ENCODE assay signal across 1 cellular context in the genomic region with DNA sequence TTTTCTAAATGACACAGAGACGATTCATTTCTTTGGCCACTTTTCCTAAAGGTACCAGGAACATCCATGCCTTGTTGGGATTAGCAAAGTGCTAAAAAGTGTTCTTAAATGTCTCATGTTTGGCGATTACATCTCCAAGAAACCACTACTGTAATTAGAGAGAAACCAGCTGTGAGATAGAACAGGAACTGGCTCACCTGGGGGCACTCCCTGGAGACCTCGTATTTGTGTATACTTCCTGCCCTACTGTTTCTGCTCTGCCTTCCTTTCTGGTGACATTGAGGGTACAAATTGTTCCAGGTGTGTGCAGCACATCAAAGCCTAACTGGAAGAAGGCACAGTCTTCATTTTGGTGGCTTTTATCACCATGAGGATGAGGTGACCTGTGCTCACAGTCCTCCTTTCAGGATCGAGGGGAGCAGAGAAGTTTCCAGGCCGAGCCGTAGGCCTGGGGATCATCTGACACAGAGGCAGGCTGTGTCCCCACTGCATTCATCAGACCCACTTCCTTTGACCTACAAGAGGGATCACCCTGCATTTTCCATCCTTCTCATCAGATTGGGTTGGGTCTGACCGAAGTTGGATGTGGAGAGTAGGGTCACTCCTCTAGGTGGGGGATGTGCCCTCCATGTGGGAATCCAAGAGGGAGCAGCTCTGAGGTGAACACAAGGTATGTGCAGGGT.
TF ChIP-seq lines count a peak whose summit lies in the region.

No MANE protein-coding gene starts in this region.

TF ChIP-seq in HepG2, 621 proteins besides CTCF, POLR2A, EP300 and RAD21:
- TF ChIP-seq ZNF34 (CRISPR knock-in tag; IDR thresholded peaks at IDR 0.05; ENCODE audit: borderline replicate concordance) = no peak
- TF ChIP-seq ZNF256 (CRISPR knock-in tag; conservative IDR thresholded peaks at IDR 0.05) = no peak
- TF ChIP-seq FOXM1 (CRISPR knock-in tag; IDR thresholded peaks at IDR 0.05) = no peak
- TF ChIP-seq CREB1 (IDR thresholded peaks at IDR 0.05) = no peak
- TF ChIP-seq CREB1 (CRISPR knock-in tag; IDR thresholded peaks at IDR 0.05) = no peak
- TF ChIP-seq, protein P1, sequence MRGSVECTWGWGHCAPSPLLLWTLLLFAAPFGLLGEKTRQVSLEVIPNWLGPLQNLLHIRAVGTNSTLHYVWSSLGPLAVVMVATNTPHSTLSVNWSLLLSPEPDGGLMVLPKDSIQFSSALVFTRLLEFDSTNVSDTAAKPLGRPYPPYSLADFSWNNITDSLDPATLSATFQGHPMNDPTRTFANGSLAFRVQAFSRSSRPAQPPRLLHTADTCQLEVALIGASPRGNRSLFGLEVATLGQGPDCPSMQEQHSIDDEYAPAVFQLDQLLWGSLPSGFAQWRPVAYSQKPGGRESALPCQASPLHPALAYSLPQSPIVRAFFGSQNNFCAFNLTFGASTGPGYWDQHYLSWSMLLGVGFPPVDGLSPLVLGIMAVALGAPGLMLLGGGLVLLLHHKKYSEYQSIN (CRISPR knock-in tag; IDR thresholded peaks at IDR 0.05; ENCODE audit: borderline replicate concordance) = no peak
- TF ChIP-seq FLYWCH1 (CRISPR knock-in tag; IDR thresholded peaks at IDR 0.05) = no peak
- TF ChIP-seq ADNP (CRISPR knock-in tag; IDR thresholded peaks at IDR 0.05) = no peak
- TF ChIP-seq ZNF629 (CRISPR knock-in tag; conservative IDR thresholded peaks at IDR 0.05) = no peak
- no peak for TF ChIP-seq JUND (CRISPR knock-in tag; IDR thresholded peaks at IDR 0.05)
- TF ChIP-seq PRMT3 (CRISPR knock-in tag; IDR thresholded peaks at IDR 0.05; ENCODE audit: borderline replicate concordance, low read depth) = no peak
- TF ChIP-seq ELF1 (CRISPR knock-in tag; IDR thresholded peaks at IDR 0.05) = no peak
- TF ChIP-seq MIER3 (CRISPR knock-in tag; IDR thresholded peaks at IDR 0.05; ENCODE audit: borderline replicate concordance) = no peak
- TF ChIP-seq ERF (CRISPR knock-in tag; IDR thresholded peaks at IDR 0.05) = no peak
- no peak for TF ChIP-seq KDM4B (CRISPR knock-in tag; IDR thresholded peaks at IDR 0.05)
- no peak for TF ChIP-seq CENPT (CRISPR knock-in tag; IDR thresholded peaks at IDR 0.05; ENCODE audit: low read depth)
- no peak for TF ChIP-seq ZNF605 (CRISPR knock-in tag; IDR thresholded peaks at IDR 0.05)
- TF ChIP-seq, protein P2, sequence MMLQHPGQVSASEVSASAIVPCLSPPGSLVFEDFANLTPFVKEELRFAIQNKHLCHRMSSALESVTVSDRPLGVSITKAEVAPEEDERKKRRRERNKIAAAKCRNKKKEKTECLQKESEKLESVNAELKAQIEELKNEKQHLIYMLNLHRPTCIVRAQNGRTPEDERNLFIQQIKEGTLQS (CRISPR knock-in tag; IDR thresholded peaks at IDR 0.05) = no peak
